ENCODE assay signal across 8 cellular contexts in genomic region chr5:54311178-54311811, GRCh38. TPM values are rescaled to one million over a fixed set of nuclear protein-coding genes. Genes with fewer than 3 reads are reported as not detected.
DNase-seq lines count a peak whose midpoint lies in the region; ATAC-seq and TF ChIP-seq lines count a peak whose summit lies in the region.

No MANE protein-coding gene starts in this region.

- peak overlapping the region; percentile 89 for H3K9ac ChIP-seq in GM23248
- H3K9ac ChIP-seq in fibroblast of lung (ENCODE audit: insufficient read depth, low read length), result peak overlapping the region; percentile 57
- no peak overlapping the region for H3K9ac ChIP-seq in neuronal stem cell (ENCODE audit: low read depth, low read length, poor library complexity)

- in situ Hi-C loops in GM23248 (cut with MboI), result no loop called here

- H3K4ac ChIP-seq in neuronal stem cell (ENCODE audit: low read length), result no peak overlapping the region

- DNase-seq in AG09309 (ENCODE audit: low read depth), result no peak
- peak; percentile 52 for DNase-seq in GM23248
- DNase-seq in T-helper 2 cell treated with Interferon-gamma antibody and Interleukin-4, amounts not matched to agents 5 μg/mL and 100 μg/mL, for 36 hours (ENCODE audit: low spot score), result no peak
- DNase-seq in fibroblast of lung (ENCODE audit: low read depth in 2 of 2), result peak; percentile 40 to 47
- peak; percentile 20 for DNase-seq in neuronal stem cell (ENCODE audit: low spot score)
- DNase-seq in AG08395 (ENCODE audit: low spot score), result no peak
- no peak for DNase-seq in activated gamma-delta T cell (lab: John Stamatoyannopoulos, UW)

- H3K23ac ChIP-seq in neuronal stem cell (ENCODE audit: low read depth, low read length, poor library complexity), result no peak overlapping the region

- no peak overlapping the region for H3K14ac ChIP-seq in neuronal stem cell (ENCODE audit: low read length)

- no peak overlapping the region for H4K8ac ChIP-seq in neuronal stem cell (ENCODE audit: low read depth, low read length)

- no peak overlapping the region for H2BK15ac ChIP-seq in neuronal stem cell (ENCODE audit: low read length)

- H3K9me2 ChIP-seq in GM23248 (ENCODE audit: insufficient read depth), result no peaks in the 10 kb centered on the region

- H2AFZ ChIP-seq in GM23248 (peak overlapping the region; percentile 95), fibroblast of lung (ENCODE audit: low read length) (peak overlapping the region; percentile 92), neuronal stem cell (ENCODE audit: low read length) (peak overlapping the region; percentile 99)

- H4K20me1 ChIP-seq in GM23248 (ENCODE audit: insufficient read depth), result no peaks in the 10 kb centered on the region
- no peaks in the 10 kb centered on the region for H4K20me1 ChIP-seq in fibroblast of lung (ENCODE audit: control insufficient read depth, extremely low read depth, insufficient read depth, low read length)

- H3K79me1 ChIP-seq in neuronal stem cell (ENCODE audit: low read depth, low read length), result no peaks in the 10 kb centered on the region

- H3K27me3 ChIP-seq in GM23248 (replicated peaks; ENCODE audit: insufficient read depth), result no peaks in the 10 kb centered on the region
- H3K27me3 ChIP-seq in fibroblast of lung (ENCODE audit: control insufficient read depth, insufficient read depth, low read length), result no peaks in the 10 kb centered on the region
- peaks cover 0 to 28% (median 0%) of the 10 kb centered on the region in 3 experiments for H3K27me3 ChIP-seq in neuronal stem cell (ENCODE audit: control insufficient read depth in 3 of 3, insufficient read depth in 3 of 3, low read depth in 1 of 3, low read length in 3 of 3)

- H3K9me3 ChIP-seq in GM23248 (ENCODE audit: low read depth) (no peaks in the 10 kb centered on the region), fibroblast of lung (ENCODE audit: control insufficient read depth, insufficient read depth, low read depth, low read length) (no peaks in the 10 kb centered on the region), neuronal stem cell (replicated peaks in 1 of 2; ENCODE audit: control insufficient read depth in 2 of 2, insufficient read depth in 1 of 2, low read depth in 1 of 2, low read length in 2 of 2) (no peaks in the 10 kb centered on the region)

- peak overlapping the region; percentile 94 for H3K4me2 ChIP-seq in GM23248 (ENCODE audit: unreplicated experiment)
- peak overlapping the region; percentile 100 for H3K4me2 ChIP-seq in fibroblast of lung (ENCODE audit: extremely low read depth, insufficient read depth, low read length)
- H3K4me2 ChIP-seq in neuronal stem cell (ENCODE audit: insufficient read depth, low read length, poor library complexity, severe bottlenecking), result peak overlapping the region; percentile 80

- H3K36me3 Mint-ChIP-seq in T-helper 2 cell treated with Interferon-gamma antibody and Interleukin-4, amounts not matched to agents 5 μg/mL and 100 μg/mL, for 36 hours (ENCODE audit: low read depth), result no peaks in the 10 kb centered on the region

- no peaks in the 10 kb centered on the region for H3K9me3 Mint-ChIP-seq in T-helper 2 cell treated with Interferon-gamma antibody and Interleukin-4, amounts not matched to agents 5 μg/mL and 100 μg/mL, for 36 hours

- H2BK120ac ChIP-seq in neuronal stem cell (ENCODE audit: low read depth, low read length), result no peak overlapping the region

- no peaks in the 10 kb centered on the region for H3K36me3 ChIP-seq in GM23248 (ENCODE audit: low read depth)
- no peaks in the 10 kb centered on the region for H3K36me3 ChIP-seq in fibroblast of lung (ENCODE audit: control insufficient read depth, insufficient read depth, low read length)
- H3K36me3 ChIP-seq in neuronal stem cell (replicated peaks in 1 of 2; ENCODE audit: control insufficient read depth in 2 of 2, insufficient read depth in 2 of 2, low read length in 2 of 2), result no peaks in the 10 kb centered on the region

- H2BK12ac ChIP-seq in neuronal stem cell (ENCODE audit: low read length), result no peak overlapping the region

- H3F3A ChIP-seq in GM23248 (ENCODE audit: insufficient read depth), result no peaks in the 10 kb centered on the region

- H2AK5ac ChIP-seq in neuronal stem cell (ENCODE audit: low read depth, low read length), result no peak overlapping the region

- H2BK5ac ChIP-seq in neuronal stem cell (ENCODE audit: low read length), result no peak overlapping the region

- H3K18ac ChIP-seq in neuronal stem cell (ENCODE audit: low read length), result peak overlapping the region; percentile 58

- H3K4me3 Mint-ChIP-seq in T-helper 2 cell treated with Interferon-gamma antibody and Interleukin-4, amounts not matched to agents 5 μg/mL and 100 μg/mL, for 36 hours, result peak overlapping the region; percentile 86

- no peak overlapping the region for H4K91ac ChIP-seq in neuronal stem cell (ENCODE audit: low read depth, low read length, poor library complexity)

- WGBS in GM23248 (ENCODE audit: low coverage in 1 of 2, low lambda C conversion rate in 2 of 2, missing lambda C conversion rate in 2 of 2), 2 experiments, result 2% methylated on average over 16 of the region's 16 CpGs
- no CpG with 5 or more reads among the region's 16 CpGs for WGBS in neuronal stem cell (ENCODE audit: extremely low coverage in 2 of 2, insufficient read length in 2 of 2, insufficient replicate concordance in 1 of 2), 2 donors

- H3K4me3 ChIP-seq in AG09309 (ENCODE audit: control insufficient read depth, low read depth, low read length) (peak overlapping the region; percentile 83), GM23248 (peak overlapping the region; percentile 86), fibroblast of lung (replicated peaks in 1 of 4; ENCODE audit: control extremely low read depth in 1 of 4, insufficient read depth in 1 of 4, low read depth in 3 of 4, low read length in 4 of 4) (peak overlapping the region; percentile 75 to 90 (median 89)), neuronal stem cell (ENCODE audit: low read length in 2 of 2) (peak overlapping the region; percentile 83 to 86)

- H3K4me1 Mint-ChIP-seq in T-helper 2 cell treated with Interferon-gamma antibody and Interleukin-4, amounts not matched to agents 5 μg/mL and 100 μg/mL, for 36 hours (ENCODE audit: low read depth), result peaks cover 24% of the 10 kb centered on the region

- no peak for ATAC-seq in HG03280 (IDR thresholded peaks at IDR 0.05; ENCODE audit: unreplicated experiment)

- H3K27ac Mint-ChIP-seq in T-helper 2 cell treated with Interferon-gamma antibody and Interleukin-4, amounts not matched to agents 5 μg/mL and 100 μg/mL, for 36 hours, result peak overlapping the region; percentile 88

- peaks cover 9% of the 10 kb centered on the region; the same call in 1 of the 2 replicates for H3K4me1 ChIP-seq in GM23248 (ENCODE audit: insufficient read depth)
- H3K4me1 ChIP-seq in fibroblast of lung (ENCODE audit: control insufficient read depth, extremely low read depth, insufficient read depth, low read length), result peaks cover 3% of the 10 kb centered on the region
- peaks cover 2 to 4% of the 10 kb centered on the region in 2 donors for H3K4me1 ChIP-seq in neuronal stem cell (ENCODE audit: control insufficient read depth in 2 of 2, insufficient read depth in 1 of 2, low read depth in 1 of 2, low read length in 2 of 2)

- TF ChIP-seq CTCF in AG09309 (IDR thresholded peaks at IDR 0.05; ENCODE audit: control insufficient read depth, insufficient read depth, low read depth, low read length, missing control alignments) (no peak), fibroblast of lung (conservative IDR thresholded peaks at IDR 0.05 in 1 of 2, IDR thresholded peaks at IDR 0.05 in 1 of 2; ENCODE audit: low read depth in 1 of 2, low read length in 2 of 2) (no peak)

- H3K27ac ChIP-seq in GM23248 (no peak overlapping the region), fibroblast of lung (ENCODE audit: insufficient read depth, low read length) (peak overlapping the region; percentile 85), neuronal stem cell (replicated peaks; ENCODE audit: low read length) (no peak overlapping the region)

- H3K27me3 Mint-ChIP-seq in T-helper 2 cell treated with Interferon-gamma antibody and Interleukin-4, amounts not matched to agents 5 μg/mL and 100 μg/mL, for 36 hours (ENCODE audit: low read depth), result peaks cover 32% of the 10 kb centered on the region

- peaks cover 35% of the 10 kb centered on the region for H3K79me2 ChIP-seq in GM23248 (ENCODE audit: insufficient read depth)
- H3K79me2 ChIP-seq in fibroblast of lung (ENCODE audit: control insufficient read depth, insufficient read depth, low read length), result peaks cover 6% of the 10 kb centered on the region

RNA-seq across cellular contexts. Expression of gene ARL15, which starts 0.9 kb away (rescaled TPM):
- total RNA-seq in GM23248 (2014; rRNA removed; shearing (Covaris generic)), result 7.8 and 15.4 TPM in 2 replicates
- polyA plus RNA-seq in GM23248 (2016; fragmentation: Nextera tagmentation; extraction: Ambion mirVana) (9.9 and 10.6 TPM in 2 replicates), fibroblast of lung (16.3 and 20.6 TPM in 2 replicates)
- total RNA-seq in fibroblast of lung, result 20.5 and 28.7 TPM in 2 replicates
- polyA plus RNA-seq in fibroblast of lung (2012), result 12.7 and 16.5 TPM in 2 replicates
- polyA minus RNA-seq in fibroblast of lung (ENCODE audit: low replicate concordance), result 12.0 and 23.5 TPM in 2 replicates
- 19.0 TPM for polyA plus RNA-seq in neuronal stem cell (2013, experiment 1 of 2)
- 19.0 TPM for polyA plus RNA-seq in neuronal stem cell (2013, experiment 2 of 2)

Comparison
In these comparisons a context has a peak if more than half of its experiments do, and no peak if none do; other contexts are left out.
1. DNase-seq: peak in GM23248 (single experiment), fibroblast of lung (2 of 2) and neuronal stem cell (single experiment); none in AG09309 (single experiment), T-helper 2 cell treated with Interferon-gamma antibody and Interleukin-4, amounts not matched to agents 5 μg/mL and 100 μg/mL, for 36 hours (single experiment), AG08395 (single experiment) and activated gamma-delta T cell (single experiment).
2. Peak in every context shown above with its lines, with median percentiles within 50 percentile points of each other: H3K4me3 ChIP-seq, H2AFZ ChIP-seq and H3K4me2 ChIP-seq.